1 cellular context compared by ENCODE assay signal in the genomic region with DNA sequence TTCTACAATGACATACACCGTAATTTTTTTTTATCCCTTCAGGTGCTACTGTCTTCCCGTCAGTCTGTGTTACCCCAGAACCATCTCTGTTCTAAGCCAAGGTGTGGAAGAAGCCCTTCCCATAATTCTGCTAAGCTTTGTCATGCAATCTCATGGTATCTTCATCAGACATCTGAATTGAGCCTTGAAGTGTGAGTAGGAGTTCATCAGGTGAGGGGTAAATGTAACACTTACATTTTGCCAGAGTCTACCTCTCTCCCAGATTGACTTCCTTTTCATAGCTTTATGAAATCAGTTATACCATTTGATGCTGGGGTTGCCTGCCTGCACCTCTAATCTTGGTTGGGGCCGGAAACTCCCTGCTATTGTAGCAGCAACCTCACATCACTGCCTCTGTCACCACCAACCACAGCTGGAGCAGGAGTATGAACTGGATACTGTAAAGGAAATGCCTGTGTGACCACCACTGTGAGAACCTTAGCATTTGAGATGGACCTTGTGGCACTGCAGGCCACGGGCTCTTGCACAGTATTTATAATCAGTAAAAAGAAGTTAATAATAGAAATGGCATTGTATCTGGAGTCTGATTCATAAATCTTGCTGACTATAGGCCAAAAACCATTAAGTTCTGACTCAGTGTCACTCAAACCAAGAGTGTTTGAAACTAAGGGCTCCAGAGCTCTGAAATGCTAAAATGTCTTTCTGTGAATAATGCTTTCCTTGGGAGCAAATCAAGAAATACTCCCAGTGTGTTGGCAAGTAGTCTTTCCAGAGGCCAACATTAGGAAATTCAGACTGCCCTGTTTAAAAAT.
TF ChIP-seq lines count a peak whose summit lies in the region.

No MANE protein-coding gene starts in this region.

TF ChIP-seq in GM12878, 131 proteins besides CTCF, POLR2A, EP300 and RAD21 (continued from another document and continues in another):
- TF ChIP-seq, protein P1, sequence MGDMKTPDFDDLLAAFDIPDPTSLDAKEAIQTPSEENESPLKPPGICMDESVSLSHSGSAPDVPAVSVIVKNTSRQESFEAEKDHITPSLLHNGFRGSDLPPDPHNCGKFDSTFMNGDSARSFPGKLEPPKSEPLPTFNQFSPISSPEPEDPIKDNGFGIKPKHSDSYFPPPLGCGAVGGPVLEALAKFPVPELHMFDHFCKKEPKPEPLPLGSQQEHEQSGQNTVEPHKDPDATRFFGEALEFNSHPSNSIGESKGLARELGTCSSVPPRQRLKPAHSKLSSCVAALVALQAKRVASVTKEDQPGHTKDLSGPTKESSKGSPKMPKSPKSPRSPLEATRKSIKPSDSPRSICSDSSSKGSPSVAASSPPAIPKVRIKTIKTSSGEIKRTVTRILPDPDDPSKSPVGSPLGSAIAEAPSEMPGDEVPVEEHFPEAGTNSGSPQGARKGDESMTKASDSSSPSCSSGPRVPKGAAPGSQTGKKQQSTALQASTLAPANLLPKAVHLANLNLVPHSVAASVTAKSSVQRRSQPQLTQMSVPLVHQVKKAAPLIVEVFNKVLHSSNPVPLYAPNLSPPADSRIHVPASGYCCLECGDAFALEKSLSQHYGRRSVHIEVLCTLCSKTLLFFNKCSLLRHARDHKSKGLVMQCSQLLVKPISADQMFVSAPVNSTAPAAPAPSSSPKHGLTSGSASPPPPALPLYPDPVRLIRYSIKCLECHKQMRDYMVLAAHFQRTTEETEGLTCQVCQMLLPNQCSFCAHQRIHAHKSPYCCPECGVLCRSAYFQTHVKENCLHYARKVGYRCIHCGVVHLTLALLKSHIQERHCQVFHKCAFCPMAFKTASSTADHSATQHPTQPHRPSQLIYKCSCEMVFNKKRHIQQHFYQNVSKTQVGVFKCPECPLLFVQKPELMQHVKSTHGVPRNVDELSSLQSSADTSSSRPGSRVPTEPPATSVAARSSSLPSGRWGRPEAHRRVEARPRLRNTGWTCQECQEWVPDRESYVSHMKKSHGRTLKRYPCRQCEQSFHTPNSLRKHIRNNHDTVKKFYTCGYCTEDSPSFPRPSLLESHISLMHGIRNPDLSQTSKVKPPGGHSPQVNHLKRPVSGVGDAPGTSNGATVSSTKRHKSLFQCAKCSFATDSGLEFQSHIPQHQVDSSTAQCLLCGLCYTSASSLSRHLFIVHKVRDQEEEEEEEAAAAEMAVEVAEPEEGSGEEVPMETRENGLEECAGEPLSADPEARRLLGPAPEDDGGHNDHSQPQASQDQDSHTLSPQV (IDR thresholded peaks at IDR 0.05), result 0 out of 2 replicates have a peak, but pooled peaks have one; percentile 6
- peak; percentile 33; the same call in 1 of the 2 replicates for TF ChIP-seq CHD2 (IDR thresholded peaks at IDR 0.05; ENCODE audit: borderline replicate concordance, low read depth, low read length)
- TF ChIP-seq NRF1 (conservative IDR thresholded peaks at IDR 0.05; ENCODE audit: low read depth, low read length), result no peak
- TF ChIP-seq NR2C1 (IDR thresholded peaks at IDR 0.05), result no peak
- TF ChIP-seq IKZF1 (conservative IDR thresholded peaks at IDR 0.05), result peak; percentile 83
- TF ChIP-seq, protein P2, sequence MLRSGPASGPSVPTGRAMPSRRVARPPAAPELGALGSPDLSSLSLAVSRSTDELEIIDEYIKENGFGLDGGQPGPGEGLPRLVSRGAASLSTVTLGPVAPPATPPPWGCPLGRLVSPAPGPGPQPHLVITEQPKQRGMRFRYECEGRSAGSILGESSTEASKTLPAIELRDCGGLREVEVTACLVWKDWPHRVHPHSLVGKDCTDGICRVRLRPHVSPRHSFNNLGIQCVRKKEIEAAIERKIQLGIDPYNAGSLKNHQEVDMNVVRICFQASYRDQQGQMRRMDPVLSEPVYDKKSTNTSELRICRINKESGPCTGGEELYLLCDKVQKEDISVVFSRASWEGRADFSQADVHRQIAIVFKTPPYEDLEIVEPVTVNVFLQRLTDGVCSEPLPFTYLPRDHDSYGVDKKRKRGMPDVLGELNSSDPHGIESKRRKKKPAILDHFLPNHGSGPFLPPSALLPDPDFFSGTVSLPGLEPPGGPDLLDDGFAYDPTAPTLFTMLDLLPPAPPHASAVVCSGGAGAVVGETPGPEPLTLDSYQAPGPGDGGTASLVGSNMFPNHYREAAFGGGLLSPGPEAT (IDR thresholded peaks at IDR 0.05; ENCODE audit: low read depth), result peak; percentile 94
- TF ChIP-seq, protein P3, sequence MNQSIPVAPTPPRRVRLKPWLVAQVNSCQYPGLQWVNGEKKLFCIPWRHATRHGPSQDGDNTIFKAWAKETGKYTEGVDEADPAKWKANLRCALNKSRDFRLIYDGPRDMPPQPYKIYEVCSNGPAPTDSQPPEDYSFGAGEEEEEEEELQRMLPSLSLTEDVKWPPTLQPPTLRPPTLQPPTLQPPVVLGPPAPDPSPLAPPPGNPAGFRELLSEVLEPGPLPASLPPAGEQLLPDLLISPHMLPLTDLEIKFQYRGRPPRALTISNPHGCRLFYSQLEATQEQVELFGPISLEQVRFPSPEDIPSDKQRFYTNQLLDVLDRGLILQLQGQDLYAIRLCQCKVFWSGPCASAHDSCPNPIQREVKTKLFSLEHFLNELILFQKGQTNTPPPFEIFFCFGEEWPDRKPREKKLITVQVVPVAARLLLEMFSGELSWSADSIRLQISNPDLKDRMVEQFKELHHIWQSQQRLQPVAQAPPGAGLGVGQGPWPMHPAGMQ (IDR thresholded peaks at IDR 0.05; ENCODE audit: borderline replicate concordance), result no peak
- TF ChIP-seq, protein P4, sequence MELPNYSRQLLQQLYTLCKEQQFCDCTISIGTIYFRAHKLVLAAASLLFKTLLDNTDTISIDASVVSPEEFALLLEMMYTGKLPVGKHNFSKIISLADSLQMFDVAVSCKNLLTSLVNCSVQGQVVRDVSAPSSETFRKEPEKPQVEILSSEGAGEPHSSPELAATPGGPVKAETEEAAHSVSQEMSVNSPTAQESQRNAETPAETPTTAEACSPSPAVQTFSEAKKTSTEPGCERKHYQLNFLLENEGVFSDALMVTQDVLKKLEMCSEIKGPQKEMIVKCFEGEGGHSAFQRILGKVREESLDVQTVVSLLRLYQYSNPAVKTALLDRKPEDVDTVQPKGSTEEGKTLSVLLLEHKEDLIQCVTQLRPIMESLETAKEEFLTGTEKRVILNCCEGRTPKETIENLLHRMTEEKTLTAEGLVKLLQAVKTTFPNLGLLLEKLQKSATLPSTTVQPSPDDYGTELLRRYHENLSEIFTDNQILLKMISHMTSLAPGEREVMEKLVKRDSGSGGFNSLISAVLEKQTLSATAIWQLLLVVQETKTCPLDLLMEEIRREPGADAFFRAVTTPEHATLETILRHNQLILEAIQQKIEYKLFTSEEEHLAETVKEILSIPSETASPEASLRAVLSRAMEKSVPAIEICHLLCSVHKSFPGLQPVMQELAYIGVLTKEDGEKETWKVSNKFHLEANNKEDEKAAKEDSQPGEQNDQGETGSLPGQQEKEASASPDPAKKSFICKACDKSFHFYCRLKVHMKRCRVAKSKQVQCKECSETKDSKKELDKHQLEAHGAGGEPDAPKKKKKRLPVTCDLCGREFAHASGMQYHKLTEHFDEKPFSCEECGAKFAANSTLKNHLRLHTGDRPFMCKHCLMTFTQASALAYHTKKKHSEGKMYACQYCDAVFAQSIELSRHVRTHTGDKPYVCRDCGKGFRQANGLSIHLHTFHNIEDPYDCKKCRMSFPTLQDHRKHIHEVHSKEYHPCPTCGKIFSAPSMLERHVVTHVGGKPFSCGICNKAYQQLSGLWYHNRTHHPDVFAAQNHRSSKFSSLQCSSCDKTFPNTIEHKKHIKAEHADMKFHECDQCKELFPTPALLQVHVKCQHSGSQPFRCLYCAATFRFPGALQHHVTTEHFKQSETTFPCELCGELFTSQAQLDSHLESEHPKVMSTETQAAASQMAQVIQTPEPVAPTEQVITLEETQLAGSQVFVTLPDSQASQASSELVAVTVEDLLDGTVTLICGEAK (IDR thresholded peaks at IDR 0.05; ENCODE audit: borderline replicate concordance), result no peak
- TF ChIP-seq, protein P5, sequence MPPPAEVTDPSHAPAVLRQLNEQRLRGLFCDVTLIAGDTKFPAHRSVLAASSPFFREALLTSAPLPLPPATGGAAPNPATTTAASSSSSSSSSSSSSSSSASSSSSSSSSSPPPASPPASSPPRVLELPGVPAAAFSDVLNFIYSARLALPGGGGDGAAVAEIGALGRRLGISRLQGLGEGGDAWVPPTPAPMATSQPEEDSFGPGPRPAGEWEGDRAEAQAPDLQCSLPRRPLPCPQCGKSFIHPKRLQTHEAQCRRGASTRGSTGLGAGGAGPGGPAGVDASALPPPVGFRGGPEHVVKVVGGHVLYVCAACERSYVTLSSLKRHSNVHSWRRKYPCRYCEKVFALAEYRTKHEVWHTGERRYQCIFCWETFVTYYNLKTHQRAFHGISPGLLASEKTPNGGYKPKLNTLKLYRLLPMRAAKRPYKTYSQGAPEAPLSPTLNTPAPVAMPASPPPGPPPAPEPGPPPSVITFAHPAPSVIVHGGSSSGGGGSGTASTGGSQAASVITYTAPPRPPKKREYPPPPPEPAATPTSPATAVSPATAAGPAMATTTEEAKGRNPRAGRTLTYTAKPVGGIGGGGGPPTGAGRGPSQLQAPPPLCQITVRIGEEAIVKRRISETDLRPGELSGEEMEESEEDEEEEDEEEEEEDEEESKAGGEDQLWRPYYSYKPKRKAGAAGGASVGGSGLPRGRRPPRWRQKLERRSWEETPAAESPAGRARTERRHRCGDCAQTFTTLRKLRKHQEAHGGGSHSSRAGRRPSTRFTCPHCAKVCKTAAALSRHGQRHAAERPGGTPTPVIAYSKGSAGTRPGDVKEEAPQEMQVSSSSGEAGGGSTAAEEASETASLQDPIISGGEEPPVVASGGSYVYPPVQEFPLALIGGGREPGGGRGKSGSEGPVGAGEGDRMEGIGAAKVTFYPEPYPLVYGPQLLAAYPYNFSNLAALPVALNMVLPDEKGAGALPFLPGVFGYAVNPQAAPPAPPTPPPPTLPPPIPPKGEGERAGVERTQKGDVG (CRISPR knock-in tag; IDR thresholded peaks at IDR 0.05), result no peak
- TF ChIP-seq, protein P6, sequence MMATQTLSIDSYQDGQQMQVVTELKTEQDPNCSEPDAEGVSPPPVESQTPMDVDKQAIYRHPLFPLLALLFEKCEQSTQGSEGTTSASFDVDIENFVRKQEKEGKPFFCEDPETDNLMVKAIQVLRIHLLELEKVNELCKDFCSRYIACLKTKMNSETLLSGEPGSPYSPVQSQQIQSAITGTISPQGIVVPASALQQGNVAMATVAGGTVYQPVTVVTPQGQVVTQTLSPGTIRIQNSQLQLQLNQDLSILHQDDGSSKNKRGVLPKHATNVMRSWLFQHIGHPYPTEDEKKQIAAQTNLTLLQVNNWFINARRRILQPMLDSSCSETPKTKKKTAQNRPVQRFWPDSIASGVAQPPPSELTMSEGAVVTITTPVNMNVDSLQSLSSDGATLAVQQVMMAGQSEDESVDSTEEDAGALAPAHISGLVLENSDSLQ (IDR thresholded peaks at IDR 0.05), result peak; percentile 94
- TF ChIP-seq, protein P7, sequence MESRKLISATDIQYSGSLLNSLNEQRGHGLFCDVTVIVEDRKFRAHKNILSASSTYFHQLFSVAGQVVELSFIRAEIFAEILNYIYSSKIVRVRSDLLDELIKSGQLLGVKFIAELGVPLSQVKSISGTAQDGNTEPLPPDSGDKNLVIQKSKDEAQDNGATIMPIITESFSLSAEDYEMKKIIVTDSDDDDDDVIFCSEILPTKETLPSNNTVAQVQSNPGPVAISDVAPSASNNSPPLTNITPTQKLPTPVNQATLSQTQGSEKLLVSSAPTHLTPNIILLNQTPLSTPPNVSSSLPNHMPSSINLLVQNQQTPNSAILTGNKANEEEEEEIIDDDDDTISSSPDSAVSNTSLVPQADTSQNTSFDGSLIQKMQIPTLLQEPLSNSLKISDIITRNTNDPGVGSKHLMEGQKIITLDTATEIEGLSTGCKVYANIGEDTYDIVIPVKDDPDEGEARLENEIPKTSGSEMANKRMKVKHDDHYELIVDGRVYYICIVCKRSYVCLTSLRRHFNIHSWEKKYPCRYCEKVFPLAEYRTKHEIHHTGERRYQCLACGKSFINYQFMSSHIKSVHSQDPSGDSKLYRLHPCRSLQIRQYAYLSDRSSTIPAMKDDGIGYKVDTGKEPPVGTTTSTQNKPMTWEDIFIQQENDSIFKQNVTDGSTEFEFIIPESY (IDR thresholded peaks at IDR 0.05), result no peak
- peak; percentile 48; the same call in 1 of the 2 replicates for TF ChIP-seq ATF7 (IDR thresholded peaks at IDR 0.05; ENCODE audit: low read depth)
- no peak for TF ChIP-seq RBBP5 (conservative IDR thresholded peaks at IDR 0.05)
- TF ChIP-seq NR2C2 (IDR thresholded peaks at IDR 0.05; ENCODE audit: borderline replicate concordance, control insufficient read depth, insufficient read length, low read depth), result no peak
- peak; percentile 60; the same call in 1 of the 2 replicates for TF ChIP-seq NBN (IDR thresholded peaks at IDR 0.05)
- no peak for TF ChIP-seq IRF4 (IDR thresholded peaks at IDR 0.05; ENCODE audit: low read depth, low read length)
- no peak for TF ChIP-seq HDAC6 (IDR thresholded peaks at IDR 0.05; ENCODE audit: unreplicated experiment)
- TF ChIP-seq ZNF622 (IDR thresholded peaks at IDR 0.05), result no peak
- no peak for TF ChIP-seq SUPT20H (IDR thresholded peaks at IDR 0.05; ENCODE audit: borderline replicate concordance, control insufficient read depth, low read depth, low read length)
- no peak for TF ChIP-seq ZNF274 (IDR thresholded peaks at IDR 0.05; ENCODE audit: insufficient read depth, insufficient read length)
- TF ChIP-seq SUZ12 (IDR thresholded peaks at IDR 0.05; ENCODE audit: unreplicated experiment), result no peak
- TF ChIP-seq, protein P8, sequence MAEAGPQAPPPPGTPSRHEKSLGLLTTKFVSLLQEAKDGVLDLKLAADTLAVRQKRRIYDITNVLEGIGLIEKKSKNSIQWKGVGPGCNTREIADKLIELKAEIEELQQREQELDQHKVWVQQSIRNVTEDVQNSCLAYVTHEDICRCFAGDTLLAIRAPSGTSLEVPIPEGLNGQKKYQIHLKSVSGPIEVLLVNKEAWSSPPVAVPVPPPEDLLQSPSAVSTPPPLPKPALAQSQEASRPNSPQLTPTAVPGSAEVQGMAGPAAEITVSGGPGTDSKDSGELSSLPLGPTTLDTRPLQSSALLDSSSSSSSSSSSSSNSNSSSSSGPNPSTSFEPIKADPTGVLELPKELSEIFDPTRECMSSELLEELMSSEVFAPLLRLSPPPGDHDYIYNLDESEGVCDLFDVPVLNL (IDR thresholded peaks at IDR 0.05; ENCODE audit: low read depth, low read length), result no peak
- TF ChIP-seq EZH2 (IDR thresholded peaks at IDR 0.05; ENCODE audit: borderline replicate concordance, control insufficient read depth, low read depth, low read length), result no peak
- TF ChIP-seq SRF (IDR thresholded peaks at IDR 0.05; ENCODE audit: low read depth in 2 of 2, low read length in 2 of 2), result no peak
- no peak for TF ChIP-seq POLR2AphosphoS2 (IDR thresholded peaks at IDR 0.05; ENCODE audit: low read depth, low read length)
